ENCODE assay signal across 8 cellular contexts in genomic region chrX:14028473-14028872, GRCh38. TPM values are rescaled to one million over a fixed set of nuclear protein-coding genes. Genes with fewer than 3 reads are reported as not detected.
DNase-seq lines count a peak whose midpoint lies in the region; ATAC-seq and TF ChIP-seq lines count a peak whose summit lies in the region.

No MANE protein-coding gene starts in this region.

- H3K27me3 Mint-ChIP-seq in CD4-positive, CD25-positive, alpha-beta regulatory T cell: peaks cover 5% of the 10 kb centered on the region
- H3K27me3 Mint-ChIP-seq in brain: peaks cover 3% of the 10 kb centered on the region
- peaks cover 0 to under 1% (median 0%) of the 10 kb centered on the region in 5 donors for H3K27me3 Mint-ChIP-seq in naive thymus-derived CD8-positive, alpha-beta T cell

- H3K36me3 ChIP-seq in CD4-positive, CD25-positive, alpha-beta regulatory T cell (ENCODE audit: control insufficient read depth, insufficient read depth, low read length): no peaks in the 10 kb centered on the region

- H3K4me1 Mint-ChIP-seq in CD4-positive, CD25-positive, alpha-beta regulatory T cell: peaks cover 8 to 55% (median 34%) of the 10 kb centered on the region in 4 donors
- H3K4me1 Mint-ChIP-seq in brain: peaks cover 67% of the 10 kb centered on the region
- H3K4me1 Mint-ChIP-seq in naive thymus-derived CD8-positive, alpha-beta T cell: peaks cover 14 to 36% (median 25%) of the 10 kb centered on the region in 4 donors

- H3K27ac ChIP-seq in CD4-positive, CD25-positive, alpha-beta regulatory T cell (ENCODE audit: insufficient read depth, low read length, poor library complexity, severe bottlenecking): peak overlapping the region; percentile 87
- H3K27ac ChIP-seq in HL-60 (replicated peaks): peak overlapping the region; percentile 80

- peak overlapping the region; percentile 77 for H3K4me3 ChIP-seq in CD4-positive, CD25-positive, alpha-beta regulatory T cell (ENCODE audit: low read depth, low read length)
- H3K4me3 ChIP-seq in HL-60 (replicated peaks; ENCODE audit: insufficient read depth, low read length): peak overlapping the region; percentile 71

- no peaks in the 10 kb centered on the region for H3K9me3 Mint-ChIP-seq in CD4-positive, CD25-positive, alpha-beta regulatory T cell
- no peaks in the 10 kb centered on the region for H3K9me3 Mint-ChIP-seq in brain
- H3K9me3 Mint-ChIP-seq in naive thymus-derived CD8-positive, alpha-beta T cell: no peaks in the 10 kb centered on the region

- peaks cover 32% of the 10 kb centered on the region for H3K4me1 ChIP-seq in CD4-positive, CD25-positive, alpha-beta regulatory T cell (ENCODE audit: control insufficient read depth, insufficient read depth, low read length, poor library complexity, severe bottlenecking)

- no peak for ATAC-seq in CD4-positive, CD25-positive, alpha-beta regulatory T cell (ENCODE audit: low read depth in 2 of 2)
- ATAC-seq in naive thymus-derived CD8-positive, alpha-beta T cell: no peak
- ATAC-seq in left lobe of liver: no peak
- no peak for ATAC-seq in HG03342 (IDR thresholded peaks at IDR 0.05; ENCODE audit: unreplicated experiment)

- H3K27ac Mint-ChIP-seq in CD4-positive, CD25-positive, alpha-beta regulatory T cell: peak overlapping the region in 2 of 3 donors; percentile 1 to 92
- peak overlapping the region; percentile 93 to 99 (median 96) for H3K27ac Mint-ChIP-seq in brain
- peak overlapping the region in 8 of 10 donors; percentile 3 to 99 (median 96) for H3K27ac Mint-ChIP-seq in naive thymus-derived CD8-positive, alpha-beta T cell

- no peak for DNase-seq in CD4-positive, CD25-positive, alpha-beta regulatory T cell
- DNase-seq in HL-60 (ENCODE audit: low read depth in 1 of 2, low spot score in 1 of 2): no peak
- DNase-seq in naive thymus-derived CD8-positive, alpha-beta T cell: no peak
- DNase-seq in left lobe of liver (ENCODE audit: low spot score): no peak
- DNase-seq in NCI-H2029 treated with DMSO at 0.1 percent for 48 hours (lab: John Stamatoyannopoulos, UW): no peak
- no peak for DNase-seq in NK-92 (lab: John Stamatoyannopoulos, UW; ENCODE audit: unreplicated experiment)

- peak overlapping the region; percentile 87 to 99 (median 94) for H3K4me3 Mint-ChIP-seq in CD4-positive, CD25-positive, alpha-beta regulatory T cell
- H3K4me3 Mint-ChIP-seq in brain: peak overlapping the region; percentile 88 to 96 (median 94)
- H3K4me3 Mint-ChIP-seq in naive thymus-derived CD8-positive, alpha-beta T cell: peak overlapping the region in 9 of 10 donors; percentile 19 to 99 (median 95)

- no peaks in the 10 kb centered on the region for H3K9me3 ChIP-seq in CD4-positive, CD25-positive, alpha-beta regulatory T cell (ENCODE audit: control insufficient read depth in 2 of 2, low read length in 2 of 2)

- peaks cover 3% of the 10 kb centered on the region for H3K36me3 Mint-ChIP-seq in CD4-positive, CD25-positive, alpha-beta regulatory T cell
- H3K36me3 Mint-ChIP-seq in brain: peaks cover 4% of the 10 kb centered on the region
- peaks cover 0 to 6% (median 0%) of the 10 kb centered on the region in 3 donors for H3K36me3 Mint-ChIP-seq in naive thymus-derived CD8-positive, alpha-beta T cell

- POLR2A ChIA-PET in naive thymus-derived CD8-positive, alpha-beta T cell (lab: Charles Lee): interaction anchor here (1.5 to 2.3 kb wide), 2 partner anchors 287 to 294 kb away, joined by 5 to 13 read pairs; partner anchors contain the start of genes OFD1 and TRAPPC2

- TF ChIP-seq CTCF in HL-60 (IDR thresholded peaks at IDR 0.05; ENCODE audit: insufficient read depth, low read length): no peak
- TF ChIP-seq CTCF in brain (conservative IDR thresholded peaks at IDR 0.05): no peak

- H3K27me3 ChIP-seq in CD4-positive, CD25-positive, alpha-beta regulatory T cell (ENCODE audit: control insufficient read depth, insufficient read depth, low read length): no peaks in the 10 kb centered on the region
- H3K27me3 ChIP-seq in HL-60 (ENCODE audit: insufficient read depth, poor library complexity, severe bottlenecking): no peaks in the 10 kb centered on the region

RNA-seq across cellular contexts. Expression of gene GEMIN8, which starts 1.2 kb away (rescaled TPM):
- total RNA-seq in CD4-positive, CD25-positive, alpha-beta regulatory T cell: 16.5 TPM
- 10 to 100 TPM; 24.2 to 37.9 (median 28.1) TPM for polyA plus RNA-seq in CD4-positive, CD25-positive, alpha-beta regulatory T cell
- 18.2 TPM for polyA plus RNA-seq in brain (ENCODE audit: insufficient read depth, low read depth, low replicate concordance)
- total RNA-seq in naive thymus-derived CD8-positive, alpha-beta T cell: 10 to 100 TPM in 1 of 2 experiments, 1 to 10 TPM in 1; 8.6 to 10.2 TPM
- polyA plus RNA-seq in naive thymus-derived CD8-positive, alpha-beta T cell: 10 to 100 TPM; 20.7 to 25.9 (median 23.9) TPM
- 7.5 TPM for total RNA-seq in left lobe of liver
